8 cellular contexts compared by ENCODE assay signal in the genomic region with DNA sequence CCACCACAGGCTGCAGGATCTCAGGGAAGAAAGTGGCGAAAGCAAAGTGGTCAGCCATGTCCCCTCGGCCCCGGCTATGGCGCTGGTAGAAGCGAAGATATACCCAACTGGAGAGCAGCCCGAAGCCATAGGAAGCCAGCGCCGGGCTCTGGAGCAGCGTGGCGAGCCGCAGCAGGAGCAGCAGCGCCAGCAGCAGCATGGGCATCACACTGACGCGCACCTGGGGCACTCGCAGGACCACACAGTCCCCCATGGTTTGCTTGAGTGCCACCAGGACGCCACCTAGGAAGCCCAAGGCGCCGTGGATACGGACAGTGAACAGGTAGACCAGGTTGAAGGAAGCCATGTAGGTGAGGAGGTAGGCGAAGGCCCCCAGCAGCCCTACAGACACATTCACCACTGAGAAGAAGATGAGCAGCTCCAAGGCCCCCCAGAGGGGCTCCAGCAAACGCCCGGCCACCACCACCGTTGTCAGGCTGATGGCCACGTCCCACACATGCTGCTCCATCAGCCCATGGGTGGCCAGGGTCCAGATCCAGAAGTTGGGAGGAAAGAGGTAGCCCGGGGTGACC. TPM values are rescaled to one million over a fixed set of nuclear protein-coding genes. Genes with fewer than 3 reads are reported as not detected.
DNase-seq lines count a peak whose midpoint lies in the region; ATAC-seq and TF ChIP-seq lines count a peak whose summit lies in the region.

No MANE protein-coding gene starts in this region.

- peak overlapping the region; percentile 88 for H3K4me3 ChIP-seq in left ventricle myocardium inferior

- H3K36me3 Mint-ChIP-seq in MCF 10A (ENCODE audit: insufficient read depth, unreplicated experiment) (peaks cover 22% of the 10 kb centered on the region), mesothelial cell of epicardium (no peaks in the 10 kb centered on the region)

- POLR2A ChIA-PET in MCF 10A (lab: Yijun Ruan, JAX) = interaction anchor here (0.7 to 4.0 kb wide), 5 partner anchors 8 to 925 kb away, joined by 3 to 31 read pairs (median 4); a partner anchor contains a TSS

- intact Hi-C loops in left ventricle myocardium inferior (cut with micrococcal nuclease) (no loop called here), left ventricle myocardium superior (cut with micrococcal nuclease) (no loop called here), MCF 10A (cut with micrococcal nuclease) (no loop called here)

- peaks cover 62% of the 10 kb centered on the region for H3K4me1 ChIP-seq in left ventricle myocardium inferior

- H3K27me3 Mint-ChIP-seq in MCF 10A (ENCODE audit: insufficient read depth, unreplicated experiment) = no peaks in the 10 kb centered on the region
- H3K27me3 Mint-ChIP-seq in mesothelial cell of epicardium (ENCODE audit: low read depth) = peaks cover 2% of the 10 kb centered on the region

- peak overlapping the region; percentile 85 for H3K4me3 Mint-ChIP-seq in MCF 10A (ENCODE audit: unreplicated experiment)
- H3K4me3 Mint-ChIP-seq in mesothelial cell of epicardium = peak overlapping the region; percentile 97

- H3K4me1 Mint-ChIP-seq in MCF 10A (ENCODE audit: insufficient read depth, unreplicated experiment) (peaks cover 13% of the 10 kb centered on the region), mesothelial cell of epicardium (peaks cover 34% of the 10 kb centered on the region)

- no peaks in the 10 kb centered on the region for H3K27me3 ChIP-seq in left ventricle myocardium inferior (ENCODE audit: low read depth)

- CTCF ChIA-PET in MCF 10A (lab: Yijun Ruan, JAX) = no interaction called here

- no peak for TF ChIP-seq CTCF in left ventricle myocardium inferior (IDR thresholded peaks at IDR 0.05; ENCODE audit: borderline replicate concordance)
- TF ChIP-seq CTCF in MCF 10A (IDR thresholded peaks at IDR 0.05; ENCODE audit: unreplicated experiment) = no peak
- no peak for TF ChIP-seq CTCF in mesothelial cell of epicardium (IDR thresholded peaks at IDR 0.05; ENCODE audit: unreplicated experiment)

- BruUV-seq in MCF 10A (replicated peaks; lab: Mats Ljungman, UMichigan) = no TSS peak

- DNase-seq in left ventricle myocardium inferior = no peak
- no peak for DNase-seq in left ventricle myocardium superior
- no peak for DNase-seq in MCF 10A (ENCODE audit: unreplicated experiment)
- DNase-seq in mesothelial cell of epicardium (ENCODE audit: low spot score in 2 of 2, unreplicated experiment in 2 of 2) = no peak
- DNase-seq in activated gamma-delta T cell (lab: John Stamatoyannopoulos, UW) = no peak
- DNase-seq in DMS153 (lab: John Stamatoyannopoulos, UW) = no peak
- no peak for DNase-seq in left lobe of liver (ENCODE audit: low spot score)
- no peak for DNase-seq in NOMO-1 treated with DMSO at 0.1 percent for 48 hours (lab: John Stamatoyannopoulos, UW; ENCODE audit: unreplicated experiment)

- H3K27ac Mint-ChIP-seq in MCF 10A (ENCODE audit: low read depth, unreplicated experiment) (peak overlapping the region; percentile 96), mesothelial cell of epicardium (peak overlapping the region; percentile 87)

- ATAC-seq in left ventricle myocardium superior = no peak
- no peak for ATAC-seq in left lobe of liver

- peaks cover 44% of the 10 kb centered on the region for H3K36me3 ChIP-seq in left ventricle myocardium inferior

- no peaks in the 10 kb centered on the region for H3K9me3 ChIP-seq in left ventricle myocardium inferior (replicated peaks)

- no peaks in the 10 kb centered on the region for H3K9me3 Mint-ChIP-seq in MCF 10A (ENCODE audit: unreplicated experiment)
- no peaks in the 10 kb centered on the region for H3K9me3 Mint-ChIP-seq in mesothelial cell of epicardium

- H3K27ac ChIP-seq in left ventricle myocardium inferior (replicated peaks) = peak overlapping the region; percentile 92

RNA-seq across cellular contexts. Expression of a gene that starts 0.9 kb away (rescaled TPM):
- 23.5 TPM for total RNA-seq in left ventricle myocardium inferior
- 27.4 TPM for total RNA-seq in left ventricle myocardium superior
- 31.9 and 40.3 TPM in 2 replicates for total RNA-seq in MCF 10A (2022)
- total RNA-seq in mesothelial cell of epicardium = 38.6 to 41.3 TPM (median 40.3 TPM) in 3 replicates
- total RNA-seq in left lobe of liver = 18.7 TPM

RNA-seq across cellular contexts. Expression of a gene that starts 7.8 kb away (rescaled TPM):
- total RNA-seq in left ventricle myocardium inferior = 7.0 TPM
- 5.2 TPM for total RNA-seq in left ventricle myocardium superior
- total RNA-seq in MCF 10A (2022) = 24.0 and 24.1 TPM in 2 replicates
- total RNA-seq in mesothelial cell of epicardium = 12.9 to 13.6 TPM (median 13.1 TPM) in 3 replicates
- total RNA-seq in left lobe of liver = 17.9 TPM

RNA-seq across cellular contexts. Expression of a gene that starts 7.9 kb away (rescaled TPM):
- total RNA-seq in left ventricle myocardium inferior (16.4 TPM), left ventricle myocardium superior (16.8 TPM), MCF 10A (2022) (21.1 and 22.1 TPM in 2 replicates), mesothelial cell of epicardium (19.9 to 23.4 TPM (median 23.3 TPM) in 3 replicates), left lobe of liver (15.6 TPM)

RNA-seq across cellular contexts. Expression of a gene that starts 12.9 kb away (rescaled TPM):
- total RNA-seq in left ventricle myocardium inferior (not detected), left ventricle myocardium superior (0.07 TPM), MCF 10A (2022) (0.68 and 1.0 TPM in 2 replicates), mesothelial cell of epicardium (0.54 to 1.00 TPM (median 0.83 TPM) in 3 replicates), left lobe of liver (1.7 TPM)

RNA-seq across cellular contexts. Expression of a gene that starts 17.8 kb away (rescaled TPM):
- total RNA-seq in left ventricle myocardium inferior (11.4 TPM), left ventricle myocardium superior (10.5 TPM), MCF 10A (2022) (24.3 and 32.0 TPM in 2 replicates), mesothelial cell of epicardium (13.7 to 15.4 TPM (median 14.3 TPM) in 3 replicates), left lobe of liver (6.4 TPM)
